19 cellular contexts compared by ENCODE assay signal in genomic region chr12:65334534-65334933, GRCh38. TPM values are rescaled to one million over a fixed set of nuclear protein-coding genes. Genes with fewer than 3 reads are reported as not detected.
DNase-seq lines count a peak whose midpoint lies in the region; ATAC-seq, FAIRE-seq and TF ChIP-seq lines count a peak whose summit lies in the region.
"Had no signal": no experiment of that assay in that cellular context is flagged by ENCODE, and none has a peak within 500 bp of the region (broad histone marks: within the 10 kb centered on the region; RNA-seq: fewer than 3 reads in every experiment).

No MANE protein-coding gene starts in this region.

- H3K9me3 Mint-ChIP-seq in Caco-2 (ENCODE audit: unreplicated experiment) (no peaks in the 10 kb centered on the region), astrocyte (ENCODE audit: unreplicated experiment) (no peaks in the 10 kb centered on the region)
- H3K9me3 Mint-ChIP-seq: activated T-cell treated with anti-CD3 and anti-CD28 coated beads, Interleukin-2, amount 50 U/mL, for 4 hours had no signal

- H3K4me1 Mint-ChIP-seq in Caco-2 (ENCODE audit: low read depth, unreplicated experiment) (peaks cover 21% of the 10 kb centered on the region), astrocyte (ENCODE audit: low read depth, unreplicated experiment) (peaks cover 43% of the 10 kb centered on the region)

- peaks cover 25% of the 10 kb centered on the region for H3K4me1 ChIP-seq in Caco-2
- H3K4me1 ChIP-seq in astrocyte (ENCODE audit: insufficient read depth, low read length): peaks cover 15% of the 10 kb centered on the region
- peaks cover 0 to 20% (median 3%) of the 10 kb centered on the region in 3 donors for H3K4me1 ChIP-seq in gastroesophageal sphincter
- H3K4me1 ChIP-seq in psoas muscle: peaks cover 5% of the 10 kb centered on the region

- H3K27ac Mint-ChIP-seq in Caco-2 (ENCODE audit: unreplicated experiment) (peak overlapping the region; percentile 64), astrocyte (ENCODE audit: unreplicated experiment) (peak overlapping the region; percentile 85)
- H3K27ac Mint-ChIP-seq: activated naive CD8-positive, alpha-beta T cell had no signal

- intact Hi-C loops in Caco-2 (cut with micrococcal nuclease; ENCODE audit: unreplicated experiment) (loop anchor here (10.0 kb wide), 1 partner anchor 50 kb away; no protein-coding TSS in a partner anchor), psoas muscle (cut with DNase I) (no loop called here)

- H3K27ac ChIP-seq in astrocyte (ENCODE audit: low read depth, low read length) (peak overlapping the region; percentile 48), gastroesophageal sphincter (peak overlapping the region in 3 of 4 donors; percentile 11 to 48 (median 34)), psoas muscle (no peak overlapping the region)
- H3K27ac ChIP-seq: KMS-11 had no signal

- H3K27me3 Mint-ChIP-seq in Caco-2 (ENCODE audit: insufficient read depth, unreplicated experiment) (no peaks in the 10 kb centered on the region), astrocyte (ENCODE audit: low read depth, unreplicated experiment) (no peaks in the 10 kb centered on the region)

- no peak for TF ChIP-seq POLR2A in gastroesophageal sphincter (IDR thresholded peaks at IDR 0.05)
- no peak for TF ChIP-seq POLR2A in GM12892 (IDR thresholded peaks at IDR 0.05; ENCODE audit: low read depth, low read length)

- no peak for DNase-seq in Caco-2
- DNase-seq in astrocyte (ENCODE audit: low read depth): no peak
- no peak for DNase-seq in psoas muscle
- no peak for DNase-seq in GM12892 (ENCODE audit: insufficient read length)
- DNase-seq in SKM-1 treated with dmso at 0.1 percent for 144 hours (lab: John Stamatoyannopoulos, UW; ENCODE audit: unreplicated experiment): no peak
- no peak for DNase-seq in DMS 273 treated with DMSO at 0.1 percent for 48 hours (lab: John Stamatoyannopoulos, UW)
- DNase-seq: activated CD4-positive, alpha-beta T cell treated with anti-CD3 and anti-CD28 coated beads, Interleukin-2, amount 50 U/mL, for 1 hour; activated T-cell treated with anti-CD3 and anti-CD28 coated beads, Interleukin-2, amount 50 U/mL, for 4 hours; caudate nucleus; midbrain; occipital lobe; SHP77; stimulated activated naive CD4-positive, alpha-beta T cell had no signal

- H3K36me3 ChIP-seq in Caco-2 (ENCODE audit: control insufficient read depth, insufficient read depth, low read length): no peaks in the 10 kb centered on the region
- H3K36me3 ChIP-seq in astrocyte (ENCODE audit: insufficient read depth, low read length): peaks cover 4% of the 10 kb centered on the region
- H3K36me3 ChIP-seq in gastroesophageal sphincter: peaks cover 0 to 48% of the 10 kb centered on the region in 2 donors
- H3K36me3 ChIP-seq in psoas muscle (ENCODE audit: insufficient read depth in 1 of 2, low read depth in 1 of 2): peaks cover 0 to 40% of the 10 kb centered on the region in 2 donors

- ATAC-seq in gastroesophageal sphincter (peak; percentile 27), psoas muscle (peak; percentile 37 to 73 (median 50)), HG03442 (IDR thresholded peaks at IDR 0.05; ENCODE audit: unreplicated experiment) (no peak)
- ATAC-seq: activated T-cell treated with anti-CD3 and anti-CD28 coated beads, Interleukin-2, amount 50 U/mL, for 4 hours had no signal

- no peak overlapping the region for H3K4me2 ChIP-seq in astrocyte (ENCODE audit: low read length)
- H3K4me2 ChIP-seq: KMS-11 had no signal

- no peak overlapping the region for H2AFZ ChIP-seq in astrocyte (ENCODE audit: low read depth, low read length)

- no peak for FAIRE-seq in astrocyte (lab: Jason Lieb, UNC)
- no peak for FAIRE-seq in GM12892 (lab: Jason Lieb, UNC)
- FAIRE-seq: islet of Langerhans, urothelium cell line had no signal

- H3K9ac ChIP-seq in astrocyte (ENCODE audit: low read length): no peak overlapping the region
- H3K9ac ChIP-seq: KMS-11 had no signal

- H3K4me3 Mint-ChIP-seq in Caco-2 (ENCODE audit: unreplicated experiment): peak overlapping the region; percentile 64
- no peak overlapping the region for H3K4me3 Mint-ChIP-seq in astrocyte (ENCODE audit: unreplicated experiment)
- H3K4me3 Mint-ChIP-seq: activated naive CD8-positive, alpha-beta T cell; activated T-cell treated with anti-CD3 and anti-CD28 coated beads, Interleukin-2, amount 50 U/mL, for 4 hours had no signal

- H3K4me3 ChIP-seq in Caco-2 (ENCODE audit: low read depth, low read length): no peak overlapping the region
- H3K4me3 ChIP-seq in astrocyte (ENCODE audit: insufficient read depth, low read depth, low read length): no peak overlapping the region
- no peak overlapping the region for H3K4me3 ChIP-seq in gastroesophageal sphincter
- H3K4me3 ChIP-seq in psoas muscle: no peak overlapping the region

- H3K36me3 Mint-ChIP-seq in Caco-2 (ENCODE audit: insufficient read depth, unreplicated experiment): no peaks in the 10 kb centered on the region
- peaks cover 10% of the 10 kb centered on the region for H3K36me3 Mint-ChIP-seq in astrocyte (ENCODE audit: low read depth, unreplicated experiment)
- H3K36me3 Mint-ChIP-seq: activated naive CD8-positive, alpha-beta T cell had no signal

- POLR2A ChIA-PET in Caco-2 (lab: Charles Lee): no interaction called here

- no TSS peak for BruUV-seq in Caco-2 (replicated peaks; lab: Mats Ljungman, UMichigan)

- H3K27me3 ChIP-seq in Caco-2 (replicated peaks; ENCODE audit: control insufficient read depth, insufficient read depth, low read length) (no peaks in the 10 kb centered on the region), astrocyte (ENCODE audit: insufficient read depth, low read length) (no peaks in the 10 kb centered on the region), gastroesophageal sphincter (no peaks in the 10 kb centered on the region), psoas muscle (ENCODE audit: insufficient read depth in 3 of 3, low read length in 2 of 3) (no peaks in the 10 kb centered on the region)

- TF ChIP-seq CTCF in Caco-2 (IDR thresholded peaks at IDR 0.05; ENCODE audit: insufficient read depth in 1 of 2, low read depth in 1 of 2, low read length in 1 of 2, severe bottlenecking in 1 of 2, unreplicated experiment in 1 of 2) (no peak), astrocyte (IDR thresholded peaks at IDR 0.05; ENCODE audit: insufficient read depth, low read depth, low read length) (no peak), gastroesophageal sphincter (IDR thresholded peaks at IDR 0.05) (no peak), psoas muscle (IDR thresholded peaks at IDR 0.05) (no peak)

- no peaks in the 10 kb centered on the region for H3K9me3 ChIP-seq in Caco-2
- no peaks in the 10 kb centered on the region for H3K9me3 ChIP-seq in astrocyte (ENCODE audit: insufficient read depth, low read depth, low read length)
- no peaks in the 10 kb centered on the region for H3K9me3 ChIP-seq in gastroesophageal sphincter
- H3K9me3 ChIP-seq in psoas muscle: no peaks in the 10 kb centered on the region

- no peaks in the 10 kb centered on the region for H3K79me2 ChIP-seq in astrocyte (ENCODE audit: insufficient read depth, low read length)

- no peak for TF ChIP-seq EP300 in gastroesophageal sphincter (IDR thresholded peaks at IDR 0.05)

- H4K20me1 ChIP-seq in astrocyte (ENCODE audit: insufficient read depth, low read length): no peaks in the 10 kb centered on the region

- CTCF ChIA-PET in Caco-2 (lab: Charles Lee): no interaction called here

RNA-seq across cellular contexts. Expression of gene MSRB3, which starts 56.1 kb away (rescaled TPM):
- total RNA-seq in Caco-2 (2022): 7.4 and 7.7 TPM in 2 replicates
- 73.0 and 79.0 TPM in 2 replicates for total RNA-seq in astrocyte
- total RNA-seq in gastroesophageal sphincter: 100 to 1,000 TPM; 219 to 336 (median 299) TPM
- total RNA-seq in psoas muscle: 10 to 100 TPM; 48.3 to 64.1 (median 56.6) TPM
- 10 to 100 TPM; 15.4 to 43.6 (median 34.5) TPM for polyA plus RNA-seq in psoas muscle
- polyA plus RNA-seq in GM12892 (2012; ENCODE audit: missing spikeins): 0.45 TPM
